ENCODE assay signal across 1 cellular context in the genomic region with DNA sequence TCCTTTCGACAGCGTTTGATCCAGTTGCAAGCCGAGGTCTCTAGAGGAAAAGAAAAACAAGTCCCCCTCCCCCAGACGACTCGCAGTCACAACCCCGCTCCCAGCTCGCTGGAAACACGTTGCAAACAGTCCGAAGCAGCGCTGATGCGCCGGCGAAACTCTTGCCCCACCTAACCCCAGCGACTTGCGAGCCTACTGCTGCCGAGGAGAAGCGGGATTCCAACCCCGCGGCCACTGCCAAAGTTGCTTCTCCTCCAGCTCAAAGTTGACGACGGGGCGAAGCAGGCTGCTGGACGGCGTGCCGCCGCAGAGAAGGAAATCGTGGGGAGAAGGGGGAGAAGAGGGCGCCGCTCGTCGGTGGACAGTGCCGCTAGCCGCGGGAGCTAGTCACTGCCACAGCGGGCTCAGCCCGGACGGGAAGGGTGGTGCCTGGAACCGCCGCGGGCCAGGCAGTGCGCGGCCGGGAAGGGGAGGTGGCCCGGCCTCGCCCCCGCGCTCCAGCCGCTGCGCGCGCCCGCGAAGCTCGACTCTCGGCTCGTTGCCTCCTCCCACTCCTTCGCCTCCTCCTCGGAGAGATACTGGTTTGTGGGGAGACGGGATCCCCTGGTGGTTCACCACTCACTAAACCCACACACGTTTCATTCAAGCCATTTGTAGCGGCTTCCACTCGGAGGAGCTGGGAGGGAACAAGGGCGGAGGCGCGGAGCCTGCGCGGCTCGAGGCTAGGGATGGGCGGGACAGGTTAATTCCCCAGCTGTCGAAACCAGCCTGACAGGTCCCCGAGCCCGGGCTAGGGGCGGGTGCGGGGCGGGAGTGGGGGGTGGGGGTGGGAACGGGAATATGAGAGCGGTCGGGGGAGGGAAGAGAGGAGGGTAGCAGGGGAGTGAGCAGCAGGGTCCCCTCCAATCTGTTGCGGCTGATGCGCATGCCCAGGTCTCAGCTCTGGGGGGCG.
TF ChIP-seq lines count a peak whose summit lies in the region.

Gene GPR37, minus strand, starts transcription at position 392 of the 952 bp plus-strand sequence. CDS start 816 bp downstream, outside the sequence.

TF ChIP-seq in neural cell, 6 proteins besides CTCF, POLR2A, EP300 and RAD21 (continued from another document):
- no peak for TF ChIP-seq REST (IDR thresholded peaks at IDR 0.05; ENCODE audit: borderline replicate concordance)
- peak; percentile 68 for TF ChIP-seq MXI1 (conservative IDR thresholded peaks at IDR 0.05; ENCODE audit: poor library complexity, severe bottlenecking)
- peak; percentile 37 for TF ChIP-seq TAF1 (IDR thresholded peaks at IDR 0.05; ENCODE audit: low read depth)
- TF ChIP-seq SMC3 (conservative IDR thresholded peaks at IDR 0.05; ENCODE audit: poor library complexity) = peak; percentile 57
